18 cellular contexts compared by ENCODE assay signal in genomic region chr19:35162471-35163326, GRCh38. TPM values are rescaled to one million over a fixed set of nuclear protein-coding genes. Genes with fewer than 3 reads are reported as not detected.
DNase-seq lines count a peak whose midpoint lies in the region; ATAC-seq and TF ChIP-seq lines count a peak whose summit lies in the region.
"Had no signal": no experiment of that assay in that cellular context is flagged by ENCODE, and none has a peak within 500 bp of the region (broad histone marks: within the 10 kb centered on the region; RNA-seq: fewer than 3 reads in every experiment).

No MANE protein-coding gene starts in this region.

- H3K36me3 ChIP-seq in SK-N-SH (replicated peaks in 1 of 2; ENCODE audit: control insufficient read depth in 1 of 2, insufficient read depth in 2 of 2, low read length in 1 of 2) (peaks cover 10 to 75% of the 10 kb centered on the region in 2 experiments), mammary epithelial cell (ENCODE audit: insufficient read depth, low read length) (peaks cover 47% of the 10 kb centered on the region), right atrium auricular region (peaks cover 58% of the 10 kb centered on the region), adrenal gland (replicated peaks in 1 of 2) (peaks cover 0 to 4% of the 10 kb centered on the region in 2 donors)

- no peaks in the 10 kb centered on the region for H3K9me2 ChIP-seq in SK-N-SH

- WGBS in SK-N-SH (ENCODE audit: low lambda C conversion rate), result 63% methylated on average over 5 of the region's 6 CpGs
- WGBS in mammary epithelial cell (ENCODE audit: low coverage, missing lambda C conversion rate), result 34% methylated on average over 6 of the region's 6 CpGs
- WGBS in adrenal gland, 4 donors, result 78 to 93% (median 86%) methylated on average over 5 to 6 of the region's 6 CpGs

- H3F3A ChIP-seq in SK-N-SH (replicated peaks; ENCODE audit: insufficient read depth), result no peaks in the 10 kb centered on the region

- ATAC-seq in SK-N-SH treated with all-trans-retinoic acid at 6 μM for 48 hours, result peak; percentile 75
- ATAC-seq in natural killer cell treated with Interleukin-12 subunit alpha and Interleukin-12 subunit beta and Interleukin-15 and Interleukin-18, amount 100 ng/mL, for 72 hours, result no peak
- ATAC-seq: GM12878, Right ventricle myocardium inferior, upper lobe of right lung had no signal

- H3K9me3 ChIP-seq in SK-N-SH (no peaks in the 10 kb centered on the region; the same call in 1 of the 2 replicates), mammary epithelial cell (replicated peaks; ENCODE audit: insufficient read depth, low read length) (peaks cover 46% of the 10 kb centered on the region), right atrium auricular region (peaks cover 0 to 25% of the 10 kb centered on the region in 2 donors), adrenal gland (replicated peaks in 1 of 3) (peaks cover 0 to 7% (median 0%) of the 10 kb centered on the region in 3 donors)
- H3K9me3 ChIP-seq: upper lobe of right lung had no signal

- TF ChIP-seq CTCF in SK-N-SH (IDR thresholded peaks at IDR 0.05), result no peak
- no peak for TF ChIP-seq CTCF in mammary epithelial cell (conservative IDR thresholded peaks at IDR 0.05 in 1 of 2, IDR thresholded peaks at IDR 0.05 in 1 of 2; ENCODE audit: extremely low read depth in 1 of 2, insufficient read depth in 1 of 2, low read depth in 1 of 2, low read length in 2 of 2)
- no peak for TF ChIP-seq CTCF in right atrium auricular region (IDR thresholded peaks at IDR 0.05)
- TF ChIP-seq CTCF in adrenal gland (IDR thresholded peaks at IDR 0.05), result no peak

- H3K79me2 ChIP-seq in SK-N-SH (ENCODE audit: insufficient read depth) (no peaks in the 10 kb centered on the region), mammary epithelial cell (ENCODE audit: insufficient read depth, low read length) (peaks cover 22% of the 10 kb centered on the region)

- no peak for TF ChIP-seq POLR2A in adrenal gland (IDR thresholded peaks at IDR 0.05)

- TF ChIP-seq EP300 in SK-N-SH (IDR thresholded peaks at IDR 0.05; ENCODE audit: borderline replicate concordance in 1 of 2, low read depth in 1 of 2, low read length in 1 of 2), result no peak

- H3K4me3 Mint-ChIP-seq in natural killer cell treated with Interleukin-12 subunit alpha and Interleukin-12 subunit beta and Interleukin-15 and Interleukin-18, amount 100 ng/mL, for 72 hours, result no peak overlapping the region
- H3K4me3 Mint-ChIP-seq in activated CD4-positive, alpha-beta T cell treated with anti-CD3 and anti-CD28 coated beads, Interleukin-2, amount 10 ng/mL, durations not matched to agents 7 days and 5 days, result no peak overlapping the region

- peaks cover 64% of the 10 kb centered on the region for H3K36me3 Mint-ChIP-seq in natural killer cell treated with Interleukin-12 subunit alpha and Interleukin-12 subunit beta and Interleukin-15 and Interleukin-18, amount 100 ng/mL, for 72 hours
- peaks cover 100% of the 10 kb centered on the region for H3K36me3 Mint-ChIP-seq in activated CD4-positive, alpha-beta T cell treated with anti-CD3 and anti-CD28 coated beads, Interleukin-2, amount 10 ng/mL, durations not matched to agents 7 days and 5 days (ENCODE audit: low read depth)

- no peaks in the 10 kb centered on the region for H4K20me1 ChIP-seq in SK-N-SH (ENCODE audit: insufficient read depth)
- no peaks in the 10 kb centered on the region for H4K20me1 ChIP-seq in mammary epithelial cell (ENCODE audit: insufficient read depth, low read length)

- DNase-seq in SK-N-SH (no peak), NCI-H226 (peak; percentile 98), mammary epithelial cell (peak; percentile 95), right atrium auricular region (ENCODE audit: low spot score) (no peak), adrenal gland (no peak)
- peak; percentile 8 for DNase-seq in natural killer cell treated with Interleukin-12 subunit alpha and Interleukin-12 subunit beta and Interleukin-15 and Interleukin-18, amount 100 ng/mL, for 72 hours (ENCODE audit: low spot score)
- DNase-seq in activated CD4-positive, alpha-beta T cell treated with anti-CD3 and anti-CD28 coated beads, Interleukin-2, amount 10 ng/mL, durations not matched to agents 7 days and 5 days, result no peak
- DNase-seq: activated T-cell treated with anti-CD3 and anti-CD28 coated beads for 4 hours, DMS153, MM.1S, NCI-H510A treated with DMSO at 0.1 percent for 48 hours, upper lobe of right lung had no signal

- no TSS peak for BruUV-seq in mammary epithelial cell (replicated peaks; lab: Mats Ljungman, UMichigan)

- CTCF ChIA-PET in SK-N-SH (lab: Yijun Ruan, JAX), result interaction anchor here (1.1 to 1.4 kb wide), 3 partner anchors 9 to 20 kb away, joined by 3 to 6 read pairs (median 5); partner anchors contain the start of genes FXYD5 and FXYD7
- CTCF ChIA-PET in mammary epithelial cell (lab: Charles Lee; ENCODE audit: low non-redundant PET), result no interaction called here
- CTCF ChIA-PET in activated CD4-positive, alpha-beta T cell treated with anti-CD3 and anti-CD28 coated beads, Interleukin-2, amount 10 ng/mL, durations not matched to agents 7 days and 5 days (lab: Charles Lee), result interaction anchor here (0.7 to 2.9 kb wide), 4 partner anchors 9 to 21 kb away, joined by 3 to 10 read pairs (median 8); partner anchors contain the start of genes FXYD5 and FXYD7

- H3K4me1 Mint-ChIP-seq in natural killer cell treated with Interleukin-12 subunit alpha and Interleukin-12 subunit beta and Interleukin-15 and Interleukin-18, amount 100 ng/mL, for 72 hours (ENCODE audit: low read depth in 2 of 2), result peaks cover 7 to 23% of the 10 kb centered on the region in 2 donors
- peaks cover 50% of the 10 kb centered on the region for H3K4me1 Mint-ChIP-seq in activated CD4-positive, alpha-beta T cell treated with anti-CD3 and anti-CD28 coated beads, Interleukin-2, amount 10 ng/mL, durations not matched to agents 7 days and 5 days

- H3K4me3 ChIP-seq in SK-N-SH (ENCODE audit: low read depth in 2 of 2, low read length in 1 of 2), result no peak overlapping the region
- no peak overlapping the region for H3K4me3 ChIP-seq in mammary epithelial cell (replicated peaks in 1 of 3; ENCODE audit: insufficient read depth in 1 of 3, low read depth in 2 of 3, low read length in 3 of 3)
- H3K4me3 ChIP-seq in right atrium auricular region, result no peak overlapping the region
- H3K4me3 ChIP-seq in adrenal gland, result no peak overlapping the region
- H3K4me3 ChIP-seq: GM12878, skin epidermis, upper lobe of right lung had no signal

- no peaks in the 10 kb centered on the region for H3K27me3 Mint-ChIP-seq in natural killer cell treated with Interleukin-12 subunit alpha and Interleukin-12 subunit beta and Interleukin-15 and Interleukin-18, amount 100 ng/mL, for 72 hours
- H3K27me3 Mint-ChIP-seq in activated CD4-positive, alpha-beta T cell treated with anti-CD3 and anti-CD28 coated beads, Interleukin-2, amount 10 ng/mL, durations not matched to agents 7 days and 5 days, result no peaks in the 10 kb centered on the region

- H3K4me2 ChIP-seq in SK-N-SH (no peak overlapping the region), mammary epithelial cell (ENCODE audit: insufficient read depth, low read depth, low read length) (peak overlapping the region; percentile 50)

- H3K27me3 ChIP-seq in SK-N-SH (ENCODE audit: insufficient read depth), result no peaks in the 10 kb centered on the region
- H3K27me3 ChIP-seq in mammary epithelial cell (ENCODE audit: insufficient read depth, low read length), result no peaks in the 10 kb centered on the region
- no peaks in the 10 kb centered on the region for H3K27me3 ChIP-seq in right atrium auricular region
- no peaks in the 10 kb centered on the region for H3K27me3 ChIP-seq in adrenal gland
- H3K27me3 ChIP-seq: upper lobe of right lung had no signal

- TF ChIP-seq RAD21 in SK-N-SH (IDR thresholded peaks at IDR 0.05; ENCODE audit: low read length), result no peak

- POLR2A ChIA-PET in SK-N-SH (lab: Yijun Ruan, JAX), result no interaction called here
- POLR2A ChIA-PET in activated CD4-positive, alpha-beta T cell treated with anti-CD3 and anti-CD28 coated beads, Interleukin-2, amount 10 ng/mL, durations not matched to agents 7 days and 5 days (lab: Charles Lee), result interaction anchor here (0.6 kb wide), 1 partner anchor 18 kb away, joined by 3 read pairs; no protein-coding TSS in a partner anchor

- intact Hi-C loops in mammary epithelial cell (cut with micrococcal nuclease), result loop anchor here (1.0 to 5.0 kb wide), 2 partner anchors 14 to 50 kb away; no protein-coding TSS in a partner anchor
- intact Hi-C loops in adrenal gland (cut with DNase I), result no loop called here

- no peak overlapping the region for H2AFZ ChIP-seq in SK-N-SH (ENCODE audit: low read depth)
- H2AFZ ChIP-seq in mammary epithelial cell (ENCODE audit: low read depth, low read length), result no peak overlapping the region

- H3K27ac ChIP-seq in SK-N-SH (ENCODE audit: low read depth in 2 of 2, low read length in 1 of 2) (no peak overlapping the region), mammary epithelial cell (ENCODE audit: insufficient read depth, low read depth, low read length) (peak overlapping the region; percentile 68), right atrium auricular region (no peak overlapping the region), adrenal gland (no peak overlapping the region)
- H3K27ac ChIP-seq: 22Rv1, HL-60, skin epidermis, upper lobe of right lung had no signal

- H3K4me1 ChIP-seq in SK-N-SH (ENCODE audit: control insufficient read depth in 1 of 2, insufficient read depth in 2 of 2, low read depth in 1 of 2, low read length in 1 of 2) (no peaks in the 10 kb centered on the region), mammary epithelial cell (ENCODE audit: insufficient read depth, low read length) (peaks cover 41% of the 10 kb centered on the region), right atrium auricular region (no peaks in the 10 kb centered on the region), adrenal gland (replicated peaks in 1 of 2) (no peaks in the 10 kb centered on the region)

- dilution Hi-C loops in mammary epithelial cell (cut with HindIII; ENCODE audit: low sequenced_read_pairs), result loop anchor here (5.0 kb wide), 1 partner anchor 65 kb away; no protein-coding TSS in a partner anchor

- peaks cover 11% of the 10 kb centered on the region for H3K9me3 Mint-ChIP-seq in natural killer cell treated with Interleukin-12 subunit alpha and Interleukin-12 subunit beta and Interleukin-15 and Interleukin-18, amount 100 ng/mL, for 72 hours
- peaks cover 51% of the 10 kb centered on the region for H3K9me3 Mint-ChIP-seq in activated CD4-positive, alpha-beta T cell treated with anti-CD3 and anti-CD28 coated beads, Interleukin-2, amount 10 ng/mL, durations not matched to agents 7 days and 5 days

- H3K27ac Mint-ChIP-seq in natural killer cell treated with Interleukin-12 subunit alpha and Interleukin-12 subunit beta and Interleukin-15 and Interleukin-18, amount 100 ng/mL, for 72 hours, result peak overlapping the region in 1 of 2 donors; percentile 64
- no peak overlapping the region for H3K27ac Mint-ChIP-seq in activated CD4-positive, alpha-beta T cell treated with anti-CD3 and anti-CD28 coated beads, Interleukin-2, amount 10 ng/mL, durations not matched to agents 7 days and 5 days

- no peak overlapping the region for H3K9ac ChIP-seq in SK-N-SH
- H3K9ac ChIP-seq in mammary epithelial cell (ENCODE audit: insufficient read depth, low read length), result no peak overlapping the region

- in situ Hi-C loops in mammary epithelial cell (cut with MboI; ENCODE audit: low sequenced_read_pairs in 2 of 2), result loop anchor here in 1 of 2 donors (10.0 kb wide), 1 partner anchor 82 kb away; the partner anchor contains the start of gene LSR

RNA-seq across cellular contexts. Expression of gene FXYD5, which starts 8.2 kb away (rescaled TPM):
- polyA plus RNA-seq in SK-N-SH (2012; rRNA removed) (107 and 195 TPM in 2 replicates), mammary epithelial cell (390 TPM), adrenal gland (100 to 1,000 TPM in 1 of 3 donors, 10 to 100 TPM in 2; 34.6 to 123 (median 84.2) TPM)
- polyA plus RNA-seq in SK-N-SH (2012; cell fraction: cytosol; rRNA removed), result 90.9 and 118 TPM in 2 replicates
- 64.6 and 65.4 TPM in 2 replicates for polyA plus RNA-seq in SK-N-SH (2012; cell fraction: nucleus; rRNA removed)
- total RNA-seq in mammary epithelial cell (100 to 1,000 TPM in 1 of 2 donors, 10 to 100 TPM in 1; 23.5 to 349 TPM), right atrium auricular region (10 to 100 TPM; 31.3 to 77.7 TPM), adrenal gland (10 to 100 TPM; 11.5 to 68.4 (median 36.8) TPM)
- polyA minus RNA-seq in mammary epithelial cell, result 448 TPM
- total RNA-seq in natural killer cell treated with Interleukin-12 subunit alpha and Interleukin-12 subunit beta and Interleukin-15 and Interleukin-18, amount 100 ng/mL, for 72 hours, result 100 to 1,000 TPM; 141 to 236 TPM
- total RNA-seq in activated CD4-positive, alpha-beta T cell treated with anti-CD3 and anti-CD28 coated beads, Interleukin-2, amount 10 ng/mL, durations not matched to agents 7 days and 5 days, result 100 to 1,000 TPM; 455 to 524 TPM

RNA-seq across cellular contexts. Expression of gene FXYD7, which starts 19.6 kb away (rescaled TPM):
- 0.10 and 0.44 TPM in 2 replicates for polyA plus RNA-seq in SK-N-SH (2012; rRNA removed)
- 0.20 and 0.21 TPM in 2 replicates for polyA plus RNA-seq in SK-N-SH (2012; cell fraction: cytosol; rRNA removed)
- polyA plus RNA-seq in SK-N-SH (2012; cell fraction: nucleus; rRNA removed), result 0.43 and 0.69 TPM in 2 replicates
- 1 to 10 TPM in 1 of 2 donors, not detected in 1; 1.1 TPM for total RNA-seq in mammary epithelial cell
- 0.67 TPM for polyA plus RNA-seq in mammary epithelial cell
- polyA minus RNA-seq in mammary epithelial cell, result not detected
- total RNA-seq in natural killer cell treated with Interleukin-12 subunit alpha and Interleukin-12 subunit beta and Interleukin-15 and Interleukin-18, amount 100 ng/mL, for 72 hours, result not detected
- total RNA-seq in activated CD4-positive, alpha-beta T cell treated with anti-CD3 and anti-CD28 coated beads, Interleukin-2, amount 10 ng/mL, durations not matched to agents 7 days and 5 days, result 1 to 10 TPM; 4.5 to 5.0 TPM
- total RNA-seq in right atrium auricular region, result not detected
- total RNA-seq in adrenal gland, result not detected
- polyA plus RNA-seq in adrenal gland, result under 1 TPM in 2 of 3 donors, not detected in 1; 0.64 to 0.67 TPM
- total RNA-seq: Right ventricle myocardium inferior had no signal

RNA-seq across cellular contexts. Expression of gene FXYD1, which starts 24.1 kb away (rescaled TPM):
- polyA plus RNA-seq in SK-N-SH (2012; rRNA removed) (0.12 TPM in 1 of 2 replicates, not detected in the other), mammary epithelial cell (0.17 TPM), adrenal gland (10 to 100 TPM in 2 of 3 donors, 1 to 10 TPM in 1; 5.5 to 58.6 (median 45.7) TPM)
- polyA plus RNA-seq in SK-N-SH (2012; cell fraction: cytosol; rRNA removed), result 0.17 TPM in 1 of 2 replicates, not detected in the other
- polyA plus RNA-seq in SK-N-SH (2012; cell fraction: nucleus; rRNA removed), result 0.31 and 0.38 TPM in 2 replicates
- total RNA-seq in mammary epithelial cell (1 to 10 TPM in 1 of 2 donors, not detected in 1; 1.9 TPM), right atrium auricular region (100 to 1,000 TPM; 166 to 175 TPM), adrenal gland (10 to 100 TPM in 3 of 8 donors, 1 to 10 TPM in 4, not detected in 1; 2.0 to 16.1 (median 9.4) TPM)
- polyA minus RNA-seq in mammary epithelial cell, result not detected
- not detected for total RNA-seq in natural killer cell treated with Interleukin-12 subunit alpha and Interleukin-12 subunit beta and Interleukin-15 and Interleukin-18, amount 100 ng/mL, for 72 hours
- 1 to 10 TPM; 1.0 to 1.8 TPM for total RNA-seq in activated CD4-positive, alpha-beta T cell treated with anti-CD3 and anti-CD28 coated beads, Interleukin-2, amount 10 ng/mL, durations not matched to agents 7 days and 5 days

RNA-seq across cellular contexts. Expression of gene LGI4, which starts 27.8 kb away (rescaled TPM):
- polyA plus RNA-seq in SK-N-SH (2012; rRNA removed), result 0.05 and 0.15 TPM in 2 replicates
- polyA plus RNA-seq in SK-N-SH (2012; cell fraction: cytosol; rRNA removed), result 0.03 TPM in 1 of 2 replicates, not detected in the other
- polyA plus RNA-seq in SK-N-SH (2012; cell fraction: nucleus; rRNA removed), result 1.1 and 1.2 TPM in 2 replicates
- under 1 TPM; 0.17 to 0.42 TPM for total RNA-seq in mammary epithelial cell
- 0.16 TPM for polyA plus RNA-seq in mammary epithelial cell
- 0.21 TPM for polyA minus RNA-seq in mammary epithelial cell
- total RNA-seq in natural killer cell treated with Interleukin-12 subunit alpha and Interleukin-12 subunit beta and Interleukin-15 and Interleukin-18, amount 100 ng/mL, for 72 hours, result not detected
- total RNA-seq in activated CD4-positive, alpha-beta T cell treated with anti-CD3 and anti-CD28 coated beads, Interleukin-2, amount 10 ng/mL, durations not matched to agents 7 days and 5 days, result under 1 TPM; 0.37 to 0.40 TPM
- 10 to 100 TPM; 10.9 to 42.5 TPM for total RNA-seq in right atrium auricular region
- 1 to 10 TPM in 6 of 8 donors, under 1 TPM in 2; 0.17 to 4.4 (median 1.2) TPM for total RNA-seq in adrenal gland
- 10 to 100 TPM in 2 of 3 donors, 1 to 10 TPM in 1; 1.8 to 22.4 (median 19.5) TPM for polyA plus RNA-seq in adrenal gland
- total RNA-seq: GM12878 had no signal

RNA-seq across cellular contexts. Expression of gene FXYD3, which starts 47.1 kb away (rescaled TPM):
- polyA plus RNA-seq in SK-N-SH (2012; rRNA removed) (not detected in 2 replicates), mammary epithelial cell (901 TPM), adrenal gland (1 to 10 TPM in 2 of 3 donors, under 1 TPM in 1; 0.35 to 4.0 (median 4.0) TPM)
- polyA plus RNA-seq in SK-N-SH (2012; cell fraction: cytosol; rRNA removed), result not detected in 2 replicates
- not detected in 2 replicates for polyA plus RNA-seq in SK-N-SH (2012; cell fraction: nucleus; rRNA removed)
- total RNA-seq in mammary epithelial cell (100 to 1,000 TPM; 344 to 808 TPM), right atrium auricular region (1 to 10 TPM in 1 of 2 donors, under 1 TPM in 1; 0.98 to 1.6 TPM), adrenal gland (1 to 10 TPM in 2 of 8 donors, under 1 TPM in 3, not detected in 3; 0.34 to 4.6 (median 0.75) TPM)
- 137 TPM for polyA minus RNA-seq in mammary epithelial cell
- not detected for total RNA-seq in natural killer cell treated with Interleukin-12 subunit alpha and Interleukin-12 subunit beta and Interleukin-15 and Interleukin-18, amount 100 ng/mL, for 72 hours
- total RNA-seq in activated CD4-positive, alpha-beta T cell treated with anti-CD3 and anti-CD28 coated beads, Interleukin-2, amount 10 ng/mL, durations not matched to agents 7 days and 5 days, result not detected

Comparison
In these comparisons a context has a peak if more than half of its experiments do, and no peak if none do; other contexts are left out.
1. DNase-seq: peak in NCI-H226 (single experiment), mammary epithelial cell (single experiment) and natural killer cell treated with Interleukin-12 subunit alpha and Interleukin-12 subunit beta and Interleukin-15 and Interleukin-18, amount 100 ng/mL, for 72 hours (single experiment); none in SK-N-SH (single experiment), activated CD4-positive, alpha-beta T cell treated with anti-CD3 and anti-CD28 coated beads, Interleukin-2, amount 10 ng/mL, durations not matched to agents 7 days and 5 days (single experiment), right atrium auricular region (single experiment) and adrenal gland (0 of 7).
2. RNA of gene FXYD1, which starts 24.1 kb away (total RNA-seq): 166 to 175 TPM in right atrium auricular region; 2.0 to 16.1 TPM in adrenal gland, 1.9 TPM in mammary epithelial cell, 1.0 to 1.8 TPM in activated CD4-positive, alpha-beta T cell treated with anti-CD3 and anti-CD28 coated beads, Interleukin-2, amount 10 ng/mL, durations not matched to agents 7 days and 5 days and not detected in natural killer cell treated with Interleukin-12 subunit alpha and Interleukin-12 subunit beta and Interleukin-15 and Interleukin-18, amount 100 ng/mL, for 72 hours; every median in the first group is over 4 times any median in the second.